1 cellular context compared by ENCODE assay signal in genomic region chr1:220274122-220274855, GRCh38.
TF ChIP-seq lines count a peak whose summit lies in the region.

No MANE protein-coding gene starts in this region.

TF ChIP-seq in K562, 482 proteins besides CTCF, POLR2A, EP300 and RAD21 (continued from another document and continues in another):
- TF ChIP-seq, protein P1, sequence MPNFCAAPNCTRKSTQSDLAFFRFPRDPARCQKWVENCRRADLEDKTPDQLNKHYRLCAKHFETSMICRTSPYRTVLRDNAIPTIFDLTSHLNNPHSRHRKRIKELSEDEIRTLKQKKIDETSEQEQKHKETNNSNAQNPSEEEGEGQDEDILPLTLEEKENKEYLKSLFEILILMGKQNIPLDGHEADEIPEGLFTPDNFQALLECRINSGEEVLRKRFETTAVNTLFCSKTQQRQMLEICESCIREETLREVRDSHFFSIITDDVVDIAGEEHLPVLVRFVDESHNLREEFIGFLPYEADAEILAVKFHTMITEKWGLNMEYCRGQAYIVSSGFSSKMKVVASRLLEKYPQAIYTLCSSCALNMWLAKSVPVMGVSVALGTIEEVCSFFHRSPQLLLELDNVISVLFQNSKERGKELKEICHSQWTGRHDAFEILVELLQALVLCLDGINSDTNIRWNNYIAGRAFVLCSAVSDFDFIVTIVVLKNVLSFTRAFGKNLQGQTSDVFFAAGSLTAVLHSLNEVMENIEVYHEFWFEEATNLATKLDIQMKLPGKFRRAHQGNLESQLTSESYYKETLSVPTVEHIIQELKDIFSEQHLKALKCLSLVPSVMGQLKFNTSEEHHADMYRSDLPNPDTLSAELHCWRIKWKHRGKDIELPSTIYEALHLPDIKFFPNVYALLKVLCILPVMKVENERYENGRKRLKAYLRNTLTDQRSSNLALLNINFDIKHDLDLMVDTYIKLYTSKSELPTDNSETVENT (CRISPR knock-in tag; IDR thresholded peaks at IDR 0.05) = no peak
- TF ChIP-seq KAT2B (IDR thresholded peaks at IDR 0.05; ENCODE audit: low read depth, low read length) (no peak), ZNF586 (CRISPR knock-in tag; conservative IDR thresholded peaks at IDR 0.05) (no peak), PURB (CRISPR knock-in tag; IDR thresholded peaks at IDR 0.05; ENCODE audit: low read depth) (no peak), ZFP36 (IDR thresholded peaks at IDR 0.05; ENCODE audit: low read depth, low read length, partially characterized antibody) (no peak), POLR2H (tag; IDR thresholded peaks at IDR 0.05; ENCODE audit: low read depth) (no peak), ADNP (tag; IDR thresholded peaks at IDR 0.05) (no peak), PTBP1 (IDR thresholded peaks at IDR 0.05; ENCODE audit: low read depth, low read length) (no peak), GTF3C2 (IDR thresholded peaks at IDR 0.05; ENCODE audit: borderline replicate concordance, extremely low read depth, insufficient read length) (no peak), ZNF23 (CRISPR knock-in tag; IDR thresholded peaks at IDR 0.05) (no peak), PHF8 (IDR thresholded peaks at IDR 0.05; ENCODE audit: borderline replicate concordance, low read length) (no peak), SREBF2 (CRISPR knock-in tag; IDR thresholded peaks at IDR 0.05) (no peak), ZNF239 (CRISPR knock-in tag; IDR thresholded peaks at IDR 0.05) (no peak; the same call in 1 of the 2 replicates), MAZ (CRISPR knock-in tag; conservative IDR thresholded peaks at IDR 0.05 in 1 of 2, IDR thresholded peaks at IDR 0.05 in 1 of 2) (peak in 1 of 2 experiments; percentile 29; a peak in 2 of 4 replicates), BRD9 (IDR thresholded peaks at IDR 0.05; ENCODE audit: low read depth, partially characterized antibody) (no peak), MAFG (tag; conservative IDR thresholded peaks at IDR 0.05) (no peak), ZFP1 (CRISPR knock-in tag; IDR thresholded peaks at IDR 0.05) (no peak), CCNT2 (IDR thresholded peaks at IDR 0.05; ENCODE audit: borderline replicate concordance, extremely low read depth, insufficient read length, low read depth, low read length) (no peak), CREBBP (IDR thresholded peaks at IDR 0.05; ENCODE audit: low read depth, low read length) (no peak), FUS (optimal IDR thresholded peaks at IDR 0.05; ENCODE audit: low read depth, low read length) (no peak), NFE2L1 (tag; IDR thresholded peaks at IDR 0.05; ENCODE audit: borderline replicate concordance, low read depth) (no peak), THRA (IDR thresholded peaks at IDR 0.05) (no peak), MEIS2 (IDR thresholded peaks at IDR 0.05; ENCODE audit: partially characterized antibody) (no peak), ZNF12 (CRISPR knock-in tag; IDR thresholded peaks at IDR 0.05) (no peak), IRF9 (tag; IDR thresholded peaks at IDR 0.05) (peak; percentile 66; the same call in 1 of the 2 replicates), FOXK1 (CRISPR knock-in tag; IDR thresholded peaks at IDR 0.05; ENCODE audit: borderline replicate concordance) (no peak), EGR1 (conservative IDR thresholded peaks at IDR 0.05) (no peak)
- TF ChIP-seq, protein P2, sequence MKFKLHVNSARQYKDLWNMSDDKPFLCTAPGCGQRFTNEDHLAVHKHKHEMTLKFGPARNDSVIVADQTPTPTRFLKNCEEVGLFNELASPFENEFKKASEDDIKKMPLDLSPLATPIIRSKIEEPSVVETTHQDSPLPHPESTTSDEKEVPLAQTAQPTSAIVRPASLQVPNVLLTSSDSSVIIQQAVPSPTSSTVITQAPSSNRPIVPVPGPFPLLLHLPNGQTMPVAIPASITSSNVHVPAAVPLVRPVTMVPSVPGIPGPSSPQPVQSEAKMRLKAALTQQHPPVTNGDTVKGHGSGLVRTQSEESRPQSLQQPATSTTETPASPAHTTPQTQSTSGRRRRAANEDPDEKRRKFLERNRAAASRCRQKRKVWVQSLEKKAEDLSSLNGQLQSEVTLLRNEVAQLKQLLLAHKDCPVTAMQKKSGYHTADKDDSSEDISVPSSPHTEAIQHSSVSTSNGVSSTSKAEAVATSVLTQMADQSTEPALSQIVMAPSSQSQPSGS (CRISPR knock-in tag; IDR thresholded peaks at IDR 0.05) = no peak
- TF ChIP-seq, protein P3, sequence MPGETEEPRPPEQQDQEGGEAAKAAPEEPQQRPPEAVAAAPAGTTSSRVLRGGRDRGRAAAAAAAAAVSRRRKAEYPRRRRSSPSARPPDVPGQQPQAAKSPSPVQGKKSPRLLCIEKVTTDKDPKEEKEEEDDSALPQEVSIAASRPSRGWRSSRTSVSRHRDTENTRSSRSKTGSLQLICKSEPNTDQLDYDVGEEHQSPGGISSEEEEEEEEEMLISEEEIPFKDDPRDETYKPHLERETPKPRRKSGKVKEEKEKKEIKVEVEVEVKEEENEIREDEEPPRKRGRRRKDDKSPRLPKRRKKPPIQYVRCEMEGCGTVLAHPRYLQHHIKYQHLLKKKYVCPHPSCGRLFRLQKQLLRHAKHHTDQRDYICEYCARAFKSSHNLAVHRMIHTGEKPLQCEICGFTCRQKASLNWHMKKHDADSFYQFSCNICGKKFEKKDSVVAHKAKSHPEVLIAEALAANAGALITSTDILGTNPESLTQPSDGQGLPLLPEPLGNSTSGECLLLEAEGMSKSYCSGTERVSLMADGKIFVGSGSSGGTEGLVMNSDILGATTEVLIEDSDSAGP (CRISPR knock-in tag; IDR thresholded peaks at IDR 0.05) = no peak
- TF ChIP-seq, protein P4, sequence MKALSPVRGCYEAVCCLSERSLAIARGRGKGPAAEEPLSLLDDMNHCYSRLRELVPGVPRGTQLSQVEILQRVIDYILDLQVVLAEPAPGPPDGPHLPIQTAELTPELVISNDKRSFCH (CRISPR knock-in tag; IDR thresholded peaks at IDR 0.05) = no peak
- TF ChIP-seq, protein P4 (tag; IDR thresholded peaks at IDR 0.05) = no peak
- TF ChIP-seq, protein P5, sequence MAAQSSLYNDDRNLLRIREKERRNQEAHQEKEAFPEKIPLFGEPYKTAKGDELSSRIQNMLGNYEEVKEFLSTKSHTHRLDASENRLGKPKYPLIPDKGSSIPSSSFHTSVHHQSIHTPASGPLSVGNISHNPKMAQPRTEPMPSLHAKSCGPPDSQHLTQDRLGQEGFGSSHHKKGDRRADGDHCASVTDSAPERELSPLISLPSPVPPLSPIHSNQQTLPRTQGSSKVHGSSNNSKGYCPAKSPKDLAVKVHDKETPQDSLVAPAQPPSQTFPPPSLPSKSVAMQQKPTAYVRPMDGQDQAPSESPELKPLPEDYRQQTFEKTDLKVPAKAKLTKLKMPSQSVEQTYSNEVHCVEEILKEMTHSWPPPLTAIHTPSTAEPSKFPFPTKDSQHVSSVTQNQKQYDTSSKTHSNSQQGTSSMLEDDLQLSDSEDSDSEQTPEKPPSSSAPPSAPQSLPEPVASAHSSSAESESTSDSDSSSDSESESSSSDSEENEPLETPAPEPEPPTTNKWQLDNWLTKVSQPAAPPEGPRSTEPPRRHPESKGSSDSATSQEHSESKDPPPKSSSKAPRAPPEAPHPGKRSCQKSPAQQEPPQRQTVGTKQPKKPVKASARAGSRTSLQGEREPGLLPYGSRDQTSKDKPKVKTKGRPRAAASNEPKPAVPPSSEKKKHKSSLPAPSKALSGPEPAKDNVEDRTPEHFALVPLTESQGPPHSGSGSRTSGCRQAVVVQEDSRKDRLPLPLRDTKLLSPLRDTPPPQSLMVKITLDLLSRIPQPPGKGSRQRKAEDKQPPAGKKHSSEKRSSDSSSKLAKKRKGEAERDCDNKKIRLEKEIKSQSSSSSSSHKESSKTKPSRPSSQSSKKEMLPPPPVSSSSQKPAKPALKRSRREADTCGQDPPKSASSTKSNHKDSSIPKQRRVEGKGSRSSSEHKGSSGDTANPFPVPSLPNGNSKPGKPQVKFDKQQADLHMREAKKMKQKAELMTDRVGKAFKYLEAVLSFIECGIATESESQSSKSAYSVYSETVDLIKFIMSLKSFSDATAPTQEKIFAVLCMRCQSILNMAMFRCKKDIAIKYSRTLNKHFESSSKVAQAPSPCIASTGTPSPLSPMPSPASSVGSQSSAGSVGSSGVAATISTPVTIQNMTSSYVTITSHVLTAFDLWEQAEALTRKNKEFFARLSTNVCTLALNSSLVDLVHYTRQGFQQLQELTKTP (IDR thresholded peaks at IDR 0.05; ENCODE audit: low read depth in 1 of 2, partially characterized antibody in 2 of 2) = no peak
- TF ChIP-seq, protein P6, sequence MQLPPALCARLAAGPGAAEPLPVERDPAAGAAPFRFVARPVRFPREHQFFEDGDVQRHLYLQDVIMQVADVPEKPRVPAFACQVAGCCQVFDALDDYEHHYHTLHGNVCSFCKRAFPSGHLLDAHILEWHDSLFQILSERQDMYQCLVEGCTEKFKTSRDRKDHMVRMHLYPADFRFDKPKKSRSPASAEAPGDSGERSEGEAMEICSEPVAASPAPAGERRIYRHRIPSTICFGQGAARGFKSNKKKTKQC (CRISPR knock-in tag; IDR thresholded peaks at IDR 0.05) = no peak
